In the genomic region with DNA sequence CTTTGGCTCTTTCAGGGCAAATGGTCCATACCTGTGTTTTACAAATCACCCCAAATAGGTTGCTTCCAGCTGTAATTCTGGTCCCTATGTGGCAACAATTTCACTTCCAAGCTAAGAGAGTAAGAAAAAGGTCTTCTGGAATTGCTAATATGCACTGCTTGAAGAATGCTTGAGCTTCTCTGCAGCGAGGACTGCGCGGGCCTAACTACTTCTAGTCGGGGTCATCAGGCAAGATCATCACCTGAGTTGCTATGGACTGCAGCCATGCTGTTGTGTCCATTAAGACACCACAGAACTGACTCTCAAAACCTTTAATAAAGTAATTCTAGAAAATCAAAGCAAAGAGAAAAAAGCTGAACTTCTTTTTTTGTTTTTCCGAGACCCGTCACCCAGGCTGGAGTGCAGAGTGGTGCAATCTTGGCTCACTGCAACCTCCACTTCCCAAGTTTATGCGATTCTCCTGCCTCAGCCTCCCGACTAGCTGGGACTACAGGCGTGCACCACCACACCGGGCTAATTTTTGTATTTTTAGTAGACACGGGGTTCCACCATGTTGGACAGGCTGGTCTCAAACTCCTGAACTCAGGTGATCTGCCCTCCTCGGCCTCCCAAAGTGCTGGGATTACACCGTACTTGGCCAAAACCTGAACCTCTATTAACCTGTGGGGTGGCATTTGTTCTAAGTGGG, we compare ENCODE assay signal across 9 cellular contexts. TPM values are rescaled to one million over a fixed set of nuclear protein-coding genes. Genes with fewer than 3 reads are reported as not detected.
DNase-seq lines count a peak whose midpoint lies in the region; ATAC-seq and TF ChIP-seq lines count a peak whose summit lies in the region.
"Had no signal": no experiment of that assay in that cellular context is flagged by ENCODE, and none has a peak within 500 bp of the region (broad histone marks: within the 10 kb centered on the region; RNA-seq: fewer than 3 reads in every experiment).

No MANE protein-coding gene starts in this region.

- H3K9ac ChIP-seq in skeletal muscle satellite cell (ENCODE audit: low read depth, low read length): peak overlapping the region; percentile 99

- H3K4me1 Mint-ChIP-seq in WTC11: peaks cover 42% of the 10 kb centered on the region

- H3K9me3 Mint-ChIP-seq in WTC11: no peaks in the 10 kb centered on the region

- H3K27ac Mint-ChIP-seq in WTC11: peak overlapping the region; percentile 32; the same call in 1 of the 2 replicates

- ATAC-seq in WTC11 (no peak), GM18868 (IDR thresholded peaks at IDR 0.05; ENCODE audit: unreplicated experiment) (no peak), GM18858 (IDR thresholded peaks at IDR 0.05; ENCODE audit: unreplicated experiment) (no peak)

- POLR2A ChIA-PET in WTC11 (lab: Charles Lee): no interaction called here

- no peaks in the 10 kb centered on the region for H3K9me3 ChIP-seq in skeletal muscle satellite cell (replicated peaks; ENCODE audit: low read length)

- CTCF ChIA-PET in WTC11 (lab: Charles Lee): interaction anchor here (1.1 to 1.7 kb wide), 5 partner anchors 17 to 172 kb away, joined by 3 to 7 read pairs (median 3); a partner anchor contains a TSS

- H3K4me3 Mint-ChIP-seq in WTC11: peak overlapping the region; percentile 96

- H3K27me3 Mint-ChIP-seq in WTC11 (ENCODE audit: low read depth): no peaks in the 10 kb centered on the region; the same call in 1 of the 2 replicates

- peaks cover 11% of the 10 kb centered on the region for H3K36me3 Mint-ChIP-seq in WTC11

- H3K4me2 ChIP-seq in skeletal muscle satellite cell (ENCODE audit: low read length): peak overlapping the region; percentile 90

- no peaks in the 10 kb centered on the region for H3K27me3 ChIP-seq in skeletal muscle satellite cell (ENCODE audit: control insufficient read depth, insufficient read depth, low read length)

- peak overlapping the region; percentile 91; the same call in 1 of the 2 replicates for H3K4me3 ChIP-seq in GM12864 (ENCODE audit: low read depth, low read length)
- peak overlapping the region; percentile 81 for H3K4me3 ChIP-seq in fibroblast of pulmonary artery (replicated peaks; ENCODE audit: low read depth, low read length)
- H3K4me3 ChIP-seq in skeletal muscle satellite cell (ENCODE audit: low read length): peak overlapping the region; percentile 91

- peaks cover 41% of the 10 kb centered on the region for H3K4me1 ChIP-seq in skeletal muscle satellite cell (ENCODE audit: control insufficient read depth, insufficient read depth, low read length)

- peaks cover 10% of the 10 kb centered on the region for H3K36me3 ChIP-seq in skeletal muscle satellite cell (ENCODE audit: insufficient read depth, low read length)

- TF ChIP-seq CTCF in GM12864 (IDR thresholded peaks at IDR 0.05; ENCODE audit: low read depth, low read length, missing control alignments) (no peak), WTC11 (IDR thresholded peaks at IDR 0.05) (no peak), fibroblast of pulmonary artery (IDR thresholded peaks at IDR 0.05; ENCODE audit: low read length, missing control alignments) (no peak)

- DNase-seq in GM12864 (ENCODE audit: low read depth) (no peak), WTC11 (ENCODE audit: low spot score) (no peak), fibroblast of pulmonary artery (ENCODE audit: low read depth) (no peak), retina (no peak)
- no peak for DNase-seq in stimulated activated CD8-positive, alpha-beta memory T cell treated with anti-CD3 and anti-CD28 coated beads, Interleukin-4, amount 100 ng/mL, for 48 hours

TF ChIP-seq in WTC11, 78 proteins besides CTCF, POLR2A, EP300 and RAD21:
- no peak for TF ChIP-seq ATF1 (CRISPR knock-in tag; IDR thresholded peaks at IDR 0.05)
- TF ChIP-seq, protein P1, sequence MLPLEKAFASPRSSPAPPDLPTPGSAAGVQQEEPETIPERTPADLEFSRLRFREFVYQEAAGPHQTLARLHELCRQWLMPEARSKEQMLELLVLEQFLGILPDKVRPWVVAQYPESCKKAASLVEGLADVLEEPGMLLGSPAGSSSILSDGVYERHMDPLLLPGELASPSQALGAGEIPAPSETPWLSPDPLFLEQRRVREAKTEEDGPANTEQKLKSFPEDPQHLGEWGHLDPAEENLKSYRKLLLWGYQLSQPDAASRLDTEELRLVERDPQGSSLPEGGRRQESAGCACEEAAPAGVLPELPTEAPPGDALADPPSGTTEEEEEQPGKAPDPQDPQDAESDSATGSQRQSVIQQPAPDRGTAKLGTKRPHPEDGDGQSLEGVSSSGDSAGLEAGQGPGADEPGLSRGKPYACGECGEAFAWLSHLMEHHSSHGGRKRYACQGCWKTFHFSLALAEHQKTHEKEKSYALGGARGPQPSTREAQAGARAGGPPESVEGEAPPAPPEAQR (CRISPR knock-in tag; IDR thresholded peaks at IDR 0.05): no peak
- no peak for TF ChIP-seq ZNF671 (CRISPR knock-in tag; IDR thresholded peaks at IDR 0.05)
- no peak for TF ChIP-seq CBFB (CRISPR knock-in tag; IDR thresholded peaks at IDR 0.05; ENCODE audit: low read depth)
- no peak for TF ChIP-seq TP53 (CRISPR knock-in tag; IDR thresholded peaks at IDR 0.05)
- no peak for TF ChIP-seq JUN (CRISPR knock-in tag; IDR thresholded peaks at IDR 0.05)
- TF ChIP-seq ZNF423 (CRISPR knock-in tag; IDR thresholded peaks at IDR 0.05): no peak
- no peak for TF ChIP-seq ZNF396 (CRISPR knock-in tag; IDR thresholded peaks at IDR 0.05; ENCODE audit: borderline replicate concordance)

RNA-seq across cellular contexts. Expression of a gene that starts 2.2 kb away (rescaled TPM):
- 22.2 to 26.2 TPM (median 24.5 TPM) in 3 replicates for total RNA-seq in WTC11 (2021)
- 38.8 and 43.0 TPM in 2 replicates for total RNA-seq in skeletal muscle satellite cell (2012; rRNA removed)

RNA-seq across cellular contexts. Expression of a gene that starts 7.2 kb away (rescaled TPM):
- total RNA-seq in WTC11 (2021): 98.9 to 108 TPM (median 101 TPM) in 3 replicates
- 19.4 and 21.0 TPM in 2 replicates for total RNA-seq in skeletal muscle satellite cell (2012; rRNA removed)

RNA-seq across cellular contexts. Expression of a gene that starts 16.8 kb away (rescaled TPM):
- total RNA-seq in WTC11 (2021): 131 to 146 TPM (median 135 TPM) in 3 replicates
- 101 and 106 TPM in 2 replicates for total RNA-seq in skeletal muscle satellite cell (2012; rRNA removed)

RNA-seq across cellular contexts. Expression of a gene that starts 42.1 kb away (rescaled TPM):
- 26.5 to 28.3 TPM (median 28.1 TPM) in 3 replicates for total RNA-seq in WTC11 (2021)
- 11.1 and 16.0 TPM in 2 replicates for total RNA-seq in skeletal muscle satellite cell (2012; rRNA removed)

RNA-seq across cellular contexts. Expression of a gene that starts 42.4 kb away (rescaled TPM):
- total RNA-seq in WTC11 (2021): 3.8 to 6.3 TPM (median 6.0 TPM) in 3 replicates
- 1.3 and 3.9 TPM in 2 replicates for total RNA-seq in skeletal muscle satellite cell (2012; rRNA removed)
- total RNA-seq: mononuclear cell had no signal
